ENCODE assay signal across 24 cellular contexts in the genomic region with DNA sequence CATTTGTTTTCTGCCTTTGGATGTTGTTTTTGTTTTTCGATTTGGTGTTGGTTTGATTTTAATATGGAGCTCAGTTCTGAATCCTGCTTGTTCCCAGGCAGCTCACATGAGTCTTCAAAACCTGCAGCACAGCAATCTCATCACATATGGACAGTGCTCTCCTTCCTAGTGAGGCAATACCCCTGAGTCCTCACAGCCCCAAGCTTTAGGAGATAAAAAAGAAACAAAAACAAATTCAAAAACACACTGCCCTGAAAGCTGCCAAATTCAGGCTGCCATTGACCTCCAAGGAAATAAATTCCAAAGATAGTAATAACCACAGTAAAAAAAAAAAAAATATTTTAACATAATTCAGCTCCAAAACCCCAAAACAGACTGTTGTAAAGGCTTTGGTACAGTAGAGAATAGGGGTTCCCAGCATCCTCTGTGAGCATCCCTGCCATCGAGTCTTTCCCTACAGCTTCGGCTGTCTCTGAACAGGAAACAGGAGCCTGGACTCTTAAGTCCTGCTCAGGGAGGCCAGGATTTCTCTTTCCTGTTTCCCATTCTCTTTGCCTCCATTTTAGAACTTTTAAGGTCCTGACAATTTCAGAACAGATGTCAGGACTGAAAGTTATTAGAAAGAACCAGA. TPM values are rescaled to one million over a fixed set of nuclear protein-coding genes. Genes with fewer than 3 reads are reported as not detected.
A peak's percentile ranks its signal among the peaks of the same experiment; 100 is the strongest.
DNase-seq lines count a peak whose midpoint lies in the region; ATAC-seq and TF ChIP-seq lines count a peak whose summit lies in the region.
"Had no signal": no experiment of that assay in that cellular context is flagged by ENCODE, and none has a peak within 500 bp of the region (broad histone marks: within the 10 kb centered on the region; RNA-seq: fewer than 3 reads in every experiment).

No MANE protein-coding gene starts in this region.

- H3K27ac Mint-ChIP-seq in chondrocyte (ENCODE audit: unreplicated experiment) = peak overlapping the region; percentile 45
- H3K27ac Mint-ChIP-seq: activated B cell treated with CpG ODN at 0.5 μM for 24 hours; activated naive CD4-positive, alpha-beta T cell treated with anti-CD3 and anti-CD28 coated beads for 36 hours; stimulated activated memory B cell treated with anti-CD40 and anti-IgM and Interleukin-4, amounts not matched to agents 10 μg/mL and 1 μg/mL and 100 μg/mL, for 72 hours had no signal

- WGBS in heart left ventricle, 4 donors = 50 to 56% (median 52%) methylated on average over 3 of the region's 3 CpGs
- WGBS in testis, 2 donors = 30 to 50% methylated on average over 3 of the region's 3 CpGs
- 87% methylated on average over 3 of the region's 3 CpGs for WGBS in prostate gland

- TF ChIP-seq POLR2A in heart left ventricle (IDR thresholded peaks at IDR 0.05) (no peak), testis (IDR thresholded peaks at IDR 0.05) (no peak), prostate gland (IDR thresholded peaks at IDR 0.05) (no peak)

- ATAC-seq in Right ventricle myocardium inferior = peak; percentile 85
- ATAC-seq in heart left ventricle = peak in 3 of 4 donors; percentile 38 to 56 (median 51)
- ATAC-seq: GM12878; K562; stimulated activated memory B cell treated with anti-CD40 and anti-IgM and Interleukin-4, amounts not matched to agents 10 μg/mL and 1 μg/mL and 100 μg/mL, for 72 hours had no signal

- DNase-seq in Right ventricle myocardium inferior (ENCODE audit: missing footprints) (no peak), cardiac septum (ENCODE audit: low spot score) (no peak), chondrocyte (ENCODE audit: low spot score) (no peak), heart left ventricle (no peak), testis (peak; percentile 52), GM19240 (ENCODE audit: insufficient read length, low spot score) (no peak), prostate gland (ENCODE audit: low spot score) (no peak), amniotic stem cell (lab: John Stamatoyannopoulos, UW) (no peak)
- DNase-seq: activated B cell treated with CpG ODN at 0.5 μM for 24 hours; activated CD4-positive, alpha-beta T cell treated with anti-CD3 and anti-CD28 coated beads, Interleukin-2, amount 50 U/mL, for 48 hours; activated naive CD4-positive, alpha-beta T cell treated with anti-CD3 and anti-CD28 coated beads for 36 hours; cerebellar nuclear complex; DMS153; effector memory CD4-positive, alpha-beta T cell; GOT3; kidney; naive B cell; NCI-H226 had no signal

- H3K4me1 Mint-ChIP-seq in chondrocyte (ENCODE audit: low read depth) = peaks cover 27% of the 10 kb centered on the region
- H3K4me1 Mint-ChIP-seq: activated B cell treated with CpG ODN at 0.5 μM for 24 hours; naive B cell; stimulated activated memory B cell treated with anti-CD40 and anti-IgM and Interleukin-4, amounts not matched to agents 10 μg/mL and 1 μg/mL and 100 μg/mL, for 72 hours had no signal

- peaks cover 0 to 37% (median 12%) of the 10 kb centered on the region in 12 donors for H3K4me1 ChIP-seq in heart left ventricle
- peaks cover 29% of the 10 kb centered on the region for H3K4me1 ChIP-seq in testis
- H3K4me1 ChIP-seq in prostate gland (replicated peaks) = peaks cover 8% of the 10 kb centered on the region

- H3K4me3 ChIP-seq in heart left ventricle = no peak overlapping the region
- no peak overlapping the region for H3K4me3 ChIP-seq in testis
- H3K4me3 ChIP-seq in prostate gland = no peak overlapping the region
- H3K4me3 ChIP-seq: GM12878, K562, SK-N-MC, tibial nerve had no signal

- H3K36me3 ChIP-seq in heart left ventricle (no peaks in the 10 kb centered on the region), testis (ENCODE audit: low read depth, missing control alignments) (no peaks in the 10 kb centered on the region), prostate gland (no peaks in the 10 kb centered on the region)
- H3K36me3 ChIP-seq: tibial nerve had no signal

- H3K4me3 Mint-ChIP-seq in chondrocyte (ENCODE audit: unreplicated experiment) = no peak overlapping the region
- H3K4me3 Mint-ChIP-seq: activated B cell treated with CpG ODN at 0.5 μM for 24 hours; activated naive CD4-positive, alpha-beta T cell treated with anti-CD3 and anti-CD28 coated beads for 36 hours; naive B cell; stimulated activated memory B cell treated with anti-CD40 and anti-IgM and Interleukin-4, amounts not matched to agents 10 μg/mL and 1 μg/mL and 100 μg/mL, for 72 hours had no signal

- H3K9me3 Mint-ChIP-seq in chondrocyte (ENCODE audit: low read depth) = no peaks in the 10 kb centered on the region
- H3K9me3 Mint-ChIP-seq: activated B cell treated with CpG ODN at 0.5 μM for 24 hours; activated naive CD4-positive, alpha-beta T cell treated with anti-CD3 and anti-CD28 coated beads for 36 hours; naive B cell; stimulated activated memory B cell treated with anti-CD40 and anti-IgM and Interleukin-4, amounts not matched to agents 10 μg/mL and 1 μg/mL and 100 μg/mL, for 72 hours had no signal

- H3K27ac ChIP-seq in heart left ventricle (peak overlapping the region in 6 of 12 donors; percentile 2 to 36 (median 22)), testis (peak overlapping the region in 1 of 2 donors; percentile 20), prostate gland (no peak overlapping the region)
- H3K27ac ChIP-seq: parathyroid adenoma, SK-N-MC, tibial nerve had no signal

- H3K27me3 ChIP-seq in heart left ventricle (no peaks in the 10 kb centered on the region), testis (no peaks in the 10 kb centered on the region), prostate gland (replicated peaks; ENCODE audit: insufficient read depth) (no peaks in the 10 kb centered on the region)
- H3K27me3 ChIP-seq: tibial nerve had no signal

- no peaks in the 10 kb centered on the region for H3K27me3 Mint-ChIP-seq in chondrocyte (ENCODE audit: low read depth)
- H3K27me3 Mint-ChIP-seq: activated B cell treated with CpG ODN at 0.5 μM for 24 hours; stimulated activated memory B cell treated with anti-CD40 and anti-IgM and Interleukin-4, amounts not matched to agents 10 μg/mL and 1 μg/mL and 100 μg/mL, for 72 hours had no signal

- H3K36me3 Mint-ChIP-seq in chondrocyte (ENCODE audit: low read depth) = no peaks in the 10 kb centered on the region
- H3K36me3 Mint-ChIP-seq: naive B cell; stimulated activated memory B cell treated with anti-CD40 and anti-IgM and Interleukin-4, amounts not matched to agents 10 μg/mL and 1 μg/mL and 100 μg/mL, for 72 hours had no signal

- no peaks in the 10 kb centered on the region for H3K9me3 ChIP-seq in heart left ventricle
- H3K9me3 ChIP-seq in testis = no peaks in the 10 kb centered on the region
- no peaks in the 10 kb centered on the region for H3K9me3 ChIP-seq in prostate gland
- H3K9me3 ChIP-seq: tibial nerve had no signal

- no peak for TF ChIP-seq CTCF in chondrocyte (IDR thresholded peaks at IDR 0.05)
- TF ChIP-seq CTCF in heart left ventricle (IDR thresholded peaks at IDR 0.05) = no peak
- no peak for TF ChIP-seq CTCF in testis (IDR thresholded peaks at IDR 0.05)
- no peak for TF ChIP-seq CTCF in prostate gland (IDR thresholded peaks at IDR 0.05)

- intact Hi-C loops in Right ventricle myocardium inferior (cut with DNase I) (no loop called here), cardiac septum (cut with DNase I) (no loop called here), heart left ventricle (cut with DNase I) (no loop called here), testis (cut with DNase I; ENCODE audit: low total_unique reads) (no loop called here), prostate gland (cut with DNase I) (no loop called here)

RNA-seq across cellular contexts. Expression of a gene that starts 14.7 kb away (rescaled TPM):
- total RNA-seq in Right ventricle myocardium inferior (41.2 TPM), cardiac septum (45.4 TPM), chondrocyte (56.9 to 59.4 TPM (median 58.7 TPM) in 3 replicates), heart left ventricle (10 to 100 TPM; 32.2 to 61.5 (median 42.0) TPM), testis (100 to 1,000 TPM; 135 to 142 TPM), prostate gland (100 to 1,000 TPM; 145 to 166 TPM)
- polyA plus RNA-seq in heart left ventricle (10 to 100 TPM in 1 of 2 donors, 1 to 10 TPM in 1; 6.9 to 20.2 TPM), testis (ENCODE audit: insufficient read depth, low read depth, low replicate concordance) (48.1 TPM)
